8 cellular contexts compared by ENCODE assay signal in genomic region chr6:157054531-157054979, GRCh38.
DNase-seq lines count a peak whose midpoint lies in the region; ATAC-seq and TF ChIP-seq lines count a peak whose summit lies in the region.

No MANE protein-coding gene starts in this region.

- POLR2A ChIA-PET in activated naive CD8-positive, alpha-beta T cell treated with anti-CD3 and anti-CD28 coated beads, Interleukin-2, amount 10 ng/mL, durations not matched to agents 7 days and 5 days (lab: Charles Lee) = interaction anchor here (0.9 to 2.3 kb wide), 8 partner anchors 9 to 276 kb away, joined by 3 to 18 read pairs (median 4); no protein-coding TSS in a partner anchor

- DNase-seq in stimulated activated CD4-positive, alpha-beta T cell treated with anti-CD3 and anti-CD28 coated beads, Interleukin-1b, Interleukin-23, amount 100 ng/mL, for 48 hours = peak; percentile 44
- no peak for DNase-seq in stimulated activated CD4-positive, alpha-beta T cell treated with anti-CD3 and anti-CD28 coated beads, Interleukin-2, amount 100 ng/mL, for 48 hours
- DNase-seq in NOMO-1 (lab: John Stamatoyannopoulos, UW; ENCODE audit: unreplicated experiment in 2 of 2) (peak; percentile 54 to 89), NCI-H526 (lab: John Stamatoyannopoulos, UW) (no peak), DMS114 treated with DMSO at 0.1 percent for 48 hours (lab: John Stamatoyannopoulos, UW; ENCODE audit: unreplicated experiment) (no peak), coronary artery (ENCODE audit: low spot score) (no peak), left lobe of liver (ENCODE audit: low spot score) (no peak)
- peak; percentile 42 for DNase-seq in activated naive CD8-positive, alpha-beta T cell treated with anti-CD3 and anti-CD28 coated beads, Interleukin-2, amount 10 ng/mL, durations not matched to agents 7 days and 5 days

- no peak overlapping the region for H3K27ac ChIP-seq in coronary artery

- ATAC-seq in activated naive CD8-positive, alpha-beta T cell treated with anti-CD3 and anti-CD28 coated beads, Interleukin-2, amount 10 ng/mL, durations not matched to agents 7 days and 5 days (ENCODE audit: low read depth) = peak; percentile 95
- no peak for ATAC-seq in left lobe of liver

- peak overlapping the region; percentile 91 for H3K27ac Mint-ChIP-seq in activated naive CD8-positive, alpha-beta T cell treated with anti-CD3 and anti-CD28 coated beads, Interleukin-2, amount 10 ng/mL, durations not matched to agents 7 days and 5 days

- peaks cover 15% of the 10 kb centered on the region for H3K36me3 Mint-ChIP-seq in activated naive CD8-positive, alpha-beta T cell treated with anti-CD3 and anti-CD28 coated beads, Interleukin-2, amount 10 ng/mL, durations not matched to agents 7 days and 5 days

- no peak for TF ChIP-seq CTCF in coronary artery (IDR thresholded peaks at IDR 0.05)

- H3K4me1 Mint-ChIP-seq in activated naive CD8-positive, alpha-beta T cell treated with anti-CD3 and anti-CD28 coated beads, Interleukin-2, amount 10 ng/mL, durations not matched to agents 7 days and 5 days = peaks cover 32% of the 10 kb centered on the region

- H3K4me3 Mint-ChIP-seq in activated naive CD8-positive, alpha-beta T cell treated with anti-CD3 and anti-CD28 coated beads, Interleukin-2, amount 10 ng/mL, durations not matched to agents 7 days and 5 days = peak overlapping the region; percentile 74

- H3K4me3 ChIP-seq in coronary artery = no peak overlapping the region

- H3K9me3 Mint-ChIP-seq in activated naive CD8-positive, alpha-beta T cell treated with anti-CD3 and anti-CD28 coated beads, Interleukin-2, amount 10 ng/mL, durations not matched to agents 7 days and 5 days = no peaks in the 10 kb centered on the region

- no peaks in the 10 kb centered on the region for H3K27me3 Mint-ChIP-seq in activated naive CD8-positive, alpha-beta T cell treated with anti-CD3 and anti-CD28 coated beads, Interleukin-2, amount 10 ng/mL, durations not matched to agents 7 days and 5 days

Comparison
In these comparisons a context has a peak if more than half of its experiments do, and no peak if none do; other contexts are left out.
1. DNase-seq: peak in stimulated activated CD4-positive, alpha-beta T cell treated with anti-CD3 and anti-CD28 coated beads, Interleukin-1b, Interleukin-23, amount 100 ng/mL, for 48 hours (single experiment), NOMO-1 (2 of 2) and activated naive CD8-positive, alpha-beta T cell treated with anti-CD3 and anti-CD28 coated beads, Interleukin-2, amount 10 ng/mL, durations not matched to agents 7 days and 5 days (single experiment); none in stimulated activated CD4-positive, alpha-beta T cell treated with anti-CD3 and anti-CD28 coated beads, Interleukin-2, amount 100 ng/mL, for 48 hours (0 of 2), NCI-H526 (0 of 2), DMS114 treated with DMSO at 0.1 percent for 48 hours (single experiment), coronary artery (single experiment) and left lobe of liver (single experiment).